ENCODE assay signal across 18 cellular contexts in the genomic region with DNA sequence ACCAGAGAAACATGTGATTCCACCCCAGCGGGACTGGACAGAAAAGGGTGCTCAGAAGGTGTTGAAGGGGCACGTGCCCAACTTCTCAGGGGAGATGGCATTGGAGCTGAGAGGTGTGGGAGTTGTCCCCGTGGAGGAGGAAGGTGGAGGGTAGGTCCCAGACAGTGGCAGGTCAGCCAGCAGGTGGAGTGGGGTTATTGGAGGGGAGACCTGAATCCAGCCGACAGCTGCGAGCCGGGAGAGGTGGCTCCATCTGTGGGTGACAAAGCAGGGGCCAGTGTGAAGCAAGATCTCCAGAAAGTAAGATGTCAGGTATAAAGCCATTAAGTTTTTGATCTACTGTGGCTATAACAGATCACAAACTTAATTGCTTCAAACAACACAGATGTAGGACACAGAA.
DNase-seq lines count a peak whose midpoint lies in the region; ATAC-seq and TF ChIP-seq lines count a peak whose summit lies in the region.
"Had no signal": no experiment of that assay in that cellular context is flagged by ENCODE, and none has a peak within 500 bp of the region (broad histone marks: within the 10 kb centered on the region; RNA-seq: fewer than 3 reads in every experiment).

No MANE protein-coding gene starts in this region.

- no peak overlapping the region for H2BK15ac ChIP-seq in neuronal stem cell (ENCODE audit: low read length)

- no peaks in the 10 kb centered on the region for H3K79me1 ChIP-seq in neuronal stem cell (ENCODE audit: low read depth, low read length)

- H3K4ac ChIP-seq in neuronal stem cell (ENCODE audit: low read length), result no peak overlapping the region

- H4K91ac ChIP-seq in neuronal stem cell (ENCODE audit: low read depth, low read length, poor library complexity), result no peak overlapping the region

- H3K9me3 Mint-ChIP-seq in endodermal cell, result peaks cover 3% of the 10 kb centered on the region
- H3K9me3 Mint-ChIP-seq: CD4-positive, CD25-positive, alpha-beta regulatory T cell had no signal

- peaks cover 0 to 5% (median 0%) of the 10 kb centered on the region in 11 donors for H3K9me3 ChIP-seq in heart right ventricle
- no peaks in the 10 kb centered on the region for H3K9me3 ChIP-seq in endodermal cell (ENCODE audit: control insufficient read depth, low read length)
- H3K9me3 ChIP-seq in neuronal stem cell (replicated peaks in 1 of 2; ENCODE audit: control insufficient read depth in 2 of 2, insufficient read depth in 1 of 2, low read depth in 1 of 2, low read length in 2 of 2), result no peaks in the 10 kb centered on the region
- H3K9me3 ChIP-seq: BE2C, Caco-2 had no signal

- intact Hi-C loops in cardiac septum (cut with DNase I), result no loop called here
- intact Hi-C loops in heart right ventricle (cut with DNase I), result no loop called here

- no peak overlapping the region for H2BK12ac ChIP-seq in neuronal stem cell (ENCODE audit: low read length)

- H3K27me3 ChIP-seq in heart right ventricle (peaks cover 0 to 67% (median 50%) of the 10 kb centered on the region in 7 donors), endodermal cell (ENCODE audit: control insufficient read depth, insufficient read depth, low read length, poor library complexity, severe bottlenecking) (no peaks in the 10 kb centered on the region), neuronal stem cell (ENCODE audit: control insufficient read depth in 3 of 3, insufficient read depth in 3 of 3, low read depth in 1 of 3, low read length in 3 of 3) (no peaks in the 10 kb centered on the region)
- H3K27me3 ChIP-seq: BE2C had no signal

- no peak overlapping the region for H3K27ac ChIP-seq in heart right ventricle
- H3K27ac ChIP-seq in endodermal cell (ENCODE audit: low read depth, low read length), result no peak overlapping the region
- no peak overlapping the region for H3K27ac ChIP-seq in neuronal stem cell (replicated peaks; ENCODE audit: low read length)

- H3K4me1 ChIP-seq in heart right ventricle (peaks cover 0 to 8% (median 0%) of the 10 kb centered on the region in 9 donors), endodermal cell (ENCODE audit: control insufficient read depth, insufficient read depth, low read length) (no peaks in the 10 kb centered on the region), neuronal stem cell (ENCODE audit: control insufficient read depth in 2 of 2, insufficient read depth in 1 of 2, low read depth in 1 of 2, low read length in 2 of 2) (peaks cover 0 to 11% of the 10 kb centered on the region in 2 donors)
- H3K4me1 ChIP-seq: BE2C, Caco-2 had no signal

- H3K23ac ChIP-seq in neuronal stem cell (ENCODE audit: low read depth, low read length, poor library complexity), result peak overlapping the region; percentile 61

- DNase-seq in cardiac septum (ENCODE audit: low spot score), result peak; percentile 2
- no peak for DNase-seq in heart right ventricle
- DNase-seq in endodermal cell, result no peak
- DNase-seq in neuronal stem cell (ENCODE audit: low spot score), result no peak
- no peak for DNase-seq in NCI-H2196 (lab: John Stamatoyannopoulos, UW; ENCODE audit: unreplicated experiment)
- no peak for DNase-seq in COLO829 (ENCODE audit: low spot score)
- DNase-seq: ACHN; BE2C; C1 segment of cervical spinal cord; Caco-2; CD4-positive, CD25-positive, alpha-beta regulatory T cell; CD8-positive, alpha-beta memory T cell; H7; HFFc6 had no signal

- H3K36me3 Mint-ChIP-seq in endodermal cell (ENCODE audit: low read depth), result no peaks in the 10 kb centered on the region
- H3K36me3 Mint-ChIP-seq: CD4-positive, CD25-positive, alpha-beta regulatory T cell; CD8-positive, alpha-beta memory T cell; IgD-negative memory B cell had no signal

- no peak overlapping the region for H2AFZ ChIP-seq in neuronal stem cell (ENCODE audit: low read length)
- H2AFZ ChIP-seq: GM23338 had no signal

- H3K4me2 ChIP-seq in neuronal stem cell (ENCODE audit: insufficient read depth, low read length, poor library complexity, severe bottlenecking), result no peak overlapping the region
- H3K4me2 ChIP-seq: GM23338 had no signal

- H3K27me3 Mint-ChIP-seq in endodermal cell (ENCODE audit: insufficient read depth), result peaks cover 11% of the 10 kb centered on the region

- H3K36me3 ChIP-seq in heart right ventricle (no peaks in the 10 kb centered on the region), endodermal cell (ENCODE audit: control insufficient read depth, insufficient read depth, low read length) (no peaks in the 10 kb centered on the region), neuronal stem cell (replicated peaks in 1 of 2; ENCODE audit: control insufficient read depth in 2 of 2, insufficient read depth in 2 of 2, low read length in 2 of 2) (no peaks in the 10 kb centered on the region)
- H3K36me3 ChIP-seq: BE2C had no signal

- H2BK120ac ChIP-seq in neuronal stem cell (ENCODE audit: low read depth, low read length), result no peak overlapping the region

- no peak overlapping the region for H3K18ac ChIP-seq in neuronal stem cell (ENCODE audit: low read length)

- no peak overlapping the region for H2AK5ac ChIP-seq in neuronal stem cell (ENCODE audit: low read depth, low read length)

- no peak for TF ChIP-seq CTCF in heart right ventricle (IDR thresholded peaks at IDR 0.05)
- TF ChIP-seq CTCF in endodermal cell (conservative IDR thresholded peaks at IDR 0.05), result peak; percentile 25

- H2BK5ac ChIP-seq in neuronal stem cell (ENCODE audit: low read length), result no peak overlapping the region

- peaks cover 9% of the 10 kb centered on the region for H3K4me1 Mint-ChIP-seq in endodermal cell

- no peak overlapping the region for H3K27ac Mint-ChIP-seq in endodermal cell
- H3K27ac Mint-ChIP-seq: CD4-positive, CD25-positive, alpha-beta regulatory T cell; CD8-positive, alpha-beta memory T cell; GM23338; HFFc6; IgD-negative memory B cell had no signal

- no peak for ATAC-seq in heart right ventricle
- ATAC-seq: GM23338, HCT116, HepG2 had no signal

- H3K4me3 Mint-ChIP-seq in endodermal cell, result no peak overlapping the region
- H3K4me3 Mint-ChIP-seq: CD4-positive, CD25-positive, alpha-beta regulatory T cell; CD8-positive, alpha-beta memory T cell; GM23338; HFFc6 had no signal

- H3K4me3 ChIP-seq in heart right ventricle (no peak overlapping the region), endodermal cell (ENCODE audit: low read length) (no peak overlapping the region), neuronal stem cell (ENCODE audit: low read length in 2 of 2) (no peak overlapping the region)
- H3K4me3 ChIP-seq: GM23338 had no signal

- WGBS in heart right ventricle, 2 donors, result 75 to 77% methylated on average over 6 of the region's 6 CpGs
- 85 to 90% methylated on average over 3 to 6 of the region's 6 CpGs for WGBS in endodermal cell (ENCODE audit: insufficient coverage in 1 of 2, insufficient read length in 1 of 2), 2 experiments
- WGBS in neuronal stem cell (ENCODE audit: extremely low coverage in 2 of 2, insufficient read length in 2 of 2, insufficient replicate concordance in 1 of 2), 2 donors, result no CpG with 5 or more reads among the region's 6 CpGs

- H3K9ac ChIP-seq in endodermal cell (ENCODE audit: extremely low read depth, low read length, poor library complexity, severe bottlenecking) (no peak overlapping the region), neuronal stem cell (ENCODE audit: low read depth, low read length, poor library complexity) (no peak overlapping the region)

- no peak overlapping the region for H4K8ac ChIP-seq in neuronal stem cell (ENCODE audit: low read depth, low read length)

- no peak overlapping the region for H3K14ac ChIP-seq in neuronal stem cell (ENCODE audit: low read length)
